Comparison of ENCODE assay signal across 30 cellular contexts in the genomic region with DNA sequence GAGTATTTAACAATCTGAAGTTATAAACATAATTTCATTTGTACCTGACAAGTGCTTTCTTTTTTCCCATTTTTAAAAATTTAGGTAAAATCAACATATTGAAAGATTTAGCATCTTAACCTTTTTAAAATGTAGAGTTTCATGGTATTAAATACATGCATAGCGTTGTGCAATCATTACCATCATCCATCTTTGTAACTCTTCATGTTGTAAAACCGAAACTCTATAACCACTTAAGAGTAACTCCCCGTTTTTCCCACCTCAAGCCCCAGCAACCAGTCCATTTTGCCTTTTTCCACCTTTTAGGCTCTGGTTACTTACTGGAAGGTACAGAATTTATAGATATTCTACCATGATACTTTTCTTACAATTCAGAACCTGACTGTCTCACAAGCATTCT.
"Had no signal": no experiment of that assay in that cellular context is flagged by ENCODE, and none has a peak within 500 bp of the region (broad histone marks: within the 10 kb centered on the region; RNA-seq: fewer than 3 reads in every experiment).

No MANE protein-coding gene starts in this region.

- H3K79me2 ChIP-seq: hepatocyte had no signal

- H2AFZ ChIP-seq: hepatocyte had no signal

- H3K36me3 Mint-ChIP-seq: naive B cell had no signal

- H3K27ac Mint-ChIP-seq: memory B cell; naive B cell; natural killer cell treated with Interleukin-12 subunit alpha and Interleukin-12 subunit beta and Interleukin-15 and Interleukin-18, amount 100 ng/mL, for 72 hours; stimulated activated naive CD8-positive, alpha-beta T cell treated with anti-CD3 and anti-CD28 coated beads, Interleukin-15, amount 100 ng/mL, for 72 hours had no signal

- H3K27me3 ChIP-seq: esophagus muscularis mucosa, foreskin keratinocyte, gastroesophageal sphincter, heart left ventricle, hepatocyte, ovary, suprapubic skin, transverse colon, upper lobe of right lung, uterus had no signal

- DNase-seq: dermis blood vessel endothelial cell; effector memory CD4-positive, alpha-beta T cell; foreskin keratinocyte; heart left ventricle; kidney; mucosa of descending colon; naive B cell; occipital lobe; ovary; posterior cingulate gyrus; psoas muscle; right cardiac atrium; stimulated activated CD4-positive, alpha-beta T cell treated with anti-CD3 and anti-CD28 coated beads, Interleukin-15, amount 100 ng/mL, for 24 hours; stimulated activated CD4-positive, alpha-beta T cell treated with anti-CD3 and anti-CD28 coated beads, Interleukin-2, amount 100 ng/mL, for 48 hours; stimulated activated naive CD4-positive, alpha-beta T cell; stimulated activated naive CD8-positive, alpha-beta T cell treated with anti-CD3 and anti-CD28 coated beads, Interleukin-15, amount 100 ng/mL, for 72 hours; transverse colon; upper lobe of right lung; uterus had no signal

- H3K27me3 Mint-ChIP-seq: memory B cell; naive B cell; natural killer cell treated with Interleukin-12 subunit alpha and Interleukin-12 subunit beta and Interleukin-15 and Interleukin-18, amount 100 ng/mL, for 72 hours; stimulated activated naive CD8-positive, alpha-beta T cell treated with anti-CD3 and anti-CD28 coated beads, Interleukin-15, amount 100 ng/mL, for 72 hours had no signal

- H3K4me1 Mint-ChIP-seq: memory B cell; naive B cell; stimulated activated naive CD8-positive, alpha-beta T cell treated with anti-CD3 and anti-CD28 coated beads, Interleukin-15, amount 100 ng/mL, for 72 hours had no signal

- ATAC-seq: foreskin keratinocyte; gastroesophageal sphincter; heart left ventricle; left lobe of liver; mucosa of descending colon; natural killer cell treated with Interleukin-12 subunit alpha and Interleukin-12 subunit beta and Interleukin-15 and Interleukin-18, amount 100 ng/mL, for 72 hours; psoas muscle; right cardiac atrium; stimulated activated naive CD8-positive, alpha-beta T cell treated with anti-CD3 and anti-CD28 coated beads, Interleukin-15, amount 100 ng/mL, for 72 hours; upper lobe of right lung had no signal

- FAIRE-seq: endothelial cell of umbilical vein, kidney had no signal

- H3K4me2 ChIP-seq: hepatocyte had no signal

- H3K4me1 ChIP-seq: esophagus muscularis mucosa, foreskin keratinocyte, gastroesophageal sphincter, heart left ventricle, psoas muscle, suprapubic skin, transverse colon, upper lobe of right lung, uterus had no signal

- H3K4me3 Mint-ChIP-seq: memory B cell; naive B cell; natural killer cell treated with Interleukin-12 subunit alpha and Interleukin-12 subunit beta and Interleukin-15 and Interleukin-18, amount 100 ng/mL, for 72 hours; stimulated activated naive CD8-positive, alpha-beta T cell treated with anti-CD3 and anti-CD28 coated beads, Interleukin-15, amount 100 ng/mL, for 72 hours had no signal

- H3K9me3 ChIP-seq: esophagus muscularis mucosa, gastroesophageal sphincter, heart left ventricle, ovary, psoas muscle, suprapubic skin, transverse colon, upper lobe of right lung, uterus had no signal

- H3K36me3 ChIP-seq: esophagus muscularis mucosa, gastroesophageal sphincter, heart left ventricle, ovary, suprapubic skin, transverse colon, upper lobe of right lung, uterus had no signal

- H3K27ac ChIP-seq: coronary artery, esophagus muscularis mucosa, foreskin keratinocyte, gastroesophageal sphincter, heart left ventricle, hepatocyte, ovary, psoas muscle, skin epidermis, suprapubic skin, transverse colon, upper lobe of right lung, uterus had no signal

- H3K4me3 ChIP-seq: coronary artery, esophagus muscularis mucosa, gastroesophageal sphincter, heart left ventricle, hepatocyte, lung, mucosa of descending colon, ovary, psoas muscle, skin epidermis, suprapubic skin, transverse colon, upper lobe of right lung, uterus had no signal
